In the genomic region with DNA sequence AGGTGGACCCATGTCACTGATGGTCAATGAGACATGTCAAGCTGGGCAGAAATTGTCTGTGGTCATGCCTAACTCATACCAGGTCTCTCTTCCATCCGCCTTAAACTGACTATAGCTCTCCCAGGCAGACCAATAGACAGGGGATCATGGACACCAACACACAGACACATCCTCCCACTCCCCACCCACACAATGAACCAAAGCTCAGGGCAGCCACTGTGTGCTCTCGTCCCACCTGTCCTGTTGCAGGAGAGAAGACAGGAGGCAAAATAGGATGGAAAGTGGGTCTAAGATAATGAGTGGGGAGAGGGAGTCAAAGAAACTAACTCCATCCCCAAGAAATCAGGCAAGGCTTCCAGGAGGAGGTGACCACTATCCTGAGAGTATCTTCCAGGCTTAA, we compare ENCODE assay signal across 24 cellular contexts. TPM values are rescaled to one million over a fixed set of nuclear protein-coding genes. Genes with fewer than 3 reads are reported as not detected.
"Had no signal": no experiment of that assay in that cellular context is flagged by ENCODE, and none has a peak within 500 bp of the region (broad histone marks: within the 10 kb centered on the region; RNA-seq: fewer than 3 reads in every experiment).

No MANE protein-coding gene starts in this region.

- H3K4me3 ChIP-seq: MG63, SJSA1, SK-N-MC had no signal

- H3K27ac ChIP-seq: HL-60, SJSA1, SK-N-MC had no signal

- H3K36me3 ChIP-seq: MG63, SJSA1 had no signal

- FAIRE-seq: RCC 7860 had no signal

- H3K9me3 ChIP-seq: MG63, SJSA1 had no signal

- DNase-seq: Karpas-422, KG1, NCI-H1092, NCI-H1105 treated with DMSO at 0.1 percent for 48 hours, NCI-H1417 treated with DMSO at 0.1 percent for 48 hours, NCI-H146, NCI-H1694 treated with DMSO at 0.1 percent for 48 hours, NCI-H1930, NCI-H2081, NCI-H2171, NCI-H226, NCI-H446, NCI-H510A, NCI-H524 treated with DMSO at 0.1 percent for 48 hours, NCI-H69, NCI-H774, Right ventricle myocardium superior, RPMI8226, SIG-M5 had no signal

- H3K27me3 ChIP-seq: SJSA1 had no signal

RNA-seq across cellular contexts. Expression of a gene that starts 3.2 kb away (rescaled TPM):
- total RNA-seq: Right ventricle myocardium superior, SJSA1 had no signal

RNA-seq across cellular contexts. Expression of a gene that starts 8.3 kb away (rescaled TPM):
- total RNA-seq: Right ventricle myocardium superior, SJSA1 had no signal
